24 cellular contexts compared by ENCODE assay signal in genomic region chr9:85640425-85640824, GRCh38.
"Had no signal": no experiment of that assay in that cellular context is flagged by ENCODE, and none has a peak within 500 bp of the region (broad histone marks: within the 10 kb centered on the region; RNA-seq: fewer than 3 reads in every experiment).

No MANE protein-coding gene starts in this region.

- H3K27me3 Mint-ChIP-seq: dendritic cell treated with granulocyte-macrophage colony-stimulating factor and Interleukin-4, amounts not matched to agents 40 ng/mL and 50 ng/mL, for 4 days had no signal

- H3K4me1 ChIP-seq: foreskin keratinocyte, left lung, neural progenitor cell, prostate gland, stomach, upper lobe of left lung had no signal

- H3K4me3 ChIP-seq: left lung, neural progenitor cell, prostate gland, skin epidermis, stomach, thoracic aorta, upper lobe of left lung had no signal

- H3K27ac ChIP-seq: epithelial cell of prostate, foreskin keratinocyte, left lung, neural progenitor cell, prostate gland, skin epidermis, stomach, thoracic aorta, upper lobe of left lung, VCaP had no signal

- H3K36me3 ChIP-seq: prostate gland, thoracic aorta had no signal

- H3K4me3 Mint-ChIP-seq: dendritic cell treated with granulocyte-macrophage colony-stimulating factor and Interleukin-4, amounts not matched to agents 40 ng/mL and 50 ng/mL, for 4 days; neural progenitor cell had no signal

- H3K4me2 ChIP-seq: neural progenitor cell had no signal

- DNase-seq: activated CD4-positive, alpha-beta T cell treated with anti-CD3 and anti-CD28 coated beads for 1 hour; activated CD8-positive, alpha-beta memory T cell treated with anti-CD3 and anti-CD28 coated beads for 24 hours; activated CD8-positive, alpha-beta memory T cell treated with anti-CD3 and anti-CD28 coated beads, Interleukin-2, amount 50 U/mL, for 48 hours; activated effector memory CD4-positive, alpha-beta T cell treated with Interleukin-2 at 50 U/mL for 16 hours; activated naive CD4-positive, alpha-beta T cell treated with anti-CD3 and anti-CD28 coated beads, Interleukin-2, amount 50 U/mL, for 16 hours; activated T-cell treated with anti-CD3 and anti-CD28 coated beads, Interleukin-2, amount 50 U/mL, for 48 hours; aorta; foreskin keratinocyte; glutamatergic neuron; left lung; right cardiac atrium; stimulated activated CD4-positive, alpha-beta T cell treated with anti-CD3 and anti-CD28 coated beads, Interleukin-15, amount 100 ng/mL, for 24 hours; stimulated activated CD4-positive, alpha-beta T cell treated with anti-CD3 and anti-CD28 coated beads, Interleukin-2, amount 100 ng/mL, for 48 hours; stomach; SW 1271; T-helper 2 cell; upper lobe of left lung had no signal

- H3K27me3 ChIP-seq: foreskin keratinocyte, left lung, neural progenitor cell, stomach, upper lobe of left lung had no signal

- H3K9me3 Mint-ChIP-seq: dendritic cell treated with granulocyte-macrophage colony-stimulating factor and Interleukin-4, amounts not matched to agents 40 ng/mL and 50 ng/mL, for 4 days; neural progenitor cell had no signal

- H3K27ac Mint-ChIP-seq: dendritic cell treated with granulocyte-macrophage colony-stimulating factor and Interleukin-4, amounts not matched to agents 40 ng/mL and 50 ng/mL, for 4 days; neural progenitor cell had no signal

- H3K9me3 ChIP-seq: left lung, prostate gland, stomach, thoracic aorta, upper lobe of left lung had no signal

- H3K9ac ChIP-seq: neural progenitor cell had no signal

- H3K4me1 Mint-ChIP-seq: neural progenitor cell had no signal
